Comparison of ENCODE assay signal across 8 cellular contexts in the genomic region with DNA sequence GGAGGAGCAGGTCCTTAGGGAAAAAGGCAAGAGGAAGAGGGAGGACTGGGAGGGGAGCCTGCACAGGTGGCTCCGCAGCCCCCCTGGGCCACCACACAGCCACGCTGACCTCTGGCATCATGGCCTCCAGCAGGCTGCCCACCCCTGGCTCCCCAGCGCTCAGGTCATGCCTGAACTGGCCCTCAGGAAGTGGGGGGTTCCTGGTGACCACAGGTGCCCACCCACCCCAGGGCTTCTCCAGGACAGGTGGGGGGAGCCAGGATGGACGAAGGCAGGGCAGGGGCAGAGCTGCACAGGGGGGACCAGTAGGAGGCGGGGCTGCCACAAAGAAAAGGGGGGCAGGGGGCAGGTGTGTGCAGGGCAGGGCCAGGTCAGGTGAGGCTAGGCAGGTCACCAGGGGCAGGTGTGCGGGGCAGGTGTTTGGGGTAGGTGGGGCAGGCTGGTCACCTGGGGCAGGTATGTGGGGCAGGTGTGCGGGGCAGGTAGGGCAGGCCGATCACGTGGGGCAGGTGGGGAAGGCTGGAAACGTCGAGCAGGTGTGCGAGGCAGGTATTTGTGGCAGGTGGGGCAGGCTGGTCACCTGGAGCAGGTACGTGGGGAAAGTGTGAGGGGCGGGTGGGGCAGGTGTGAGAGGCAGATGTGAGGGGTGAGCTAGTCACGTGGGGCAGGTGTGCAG. TPM values are rescaled to one million over a fixed set of nuclear protein-coding genes. Genes with fewer than 3 reads are reported as not detected.
A peak's percentile ranks its signal among the peaks of the same experiment; 100 is the strongest.
DNase-seq lines count a peak whose midpoint lies in the region; ATAC-seq and TF ChIP-seq lines count a peak whose summit lies in the region.

No MANE protein-coding gene starts in this region.

- no peaks in the 10 kb centered on the region for H3K9me3 Mint-ChIP-seq in activated T-cell treated with anti-CD3 and anti-CD28 coated beads, Interleukin-2, amount 50 U/mL, for 72 hours

- H3K4me3 Mint-ChIP-seq in activated T-cell treated with anti-CD3 and anti-CD28 coated beads, Interleukin-2, amount 50 U/mL, for 72 hours = peak overlapping the region; percentile 84 to 98

- no peak for TF ChIP-seq CTCF in WI38 (IDR thresholded peaks at IDR 0.05; ENCODE audit: low read depth, low read length)
- no peak for TF ChIP-seq CTCF in tibial artery (IDR thresholded peaks at IDR 0.05)
- TF ChIP-seq CTCF in GM13977 (IDR thresholded peaks at IDR 0.05; ENCODE audit: extremely low read depth, insufficient read depth, missing control alignments) = no peak

- no peak for ATAC-seq in activated T-cell treated with anti-CD3 and anti-CD28 coated beads, Interleukin-2, amount 50 U/mL, for 72 hours (replicated peaks in 1 of 2)

- H3K4me1 ChIP-seq in iPS-20b (ENCODE audit: insufficient read depth, low read length) (peaks cover 14% of the 10 kb centered on the region), tibial artery (peaks cover 0 to 54% (median 33%) of the 10 kb centered on the region in 4 donors)

- 0 out of 2 replicates have a peak overlapping the region, but pooled peaks have one; percentile 37 for H3K9ac ChIP-seq in iPS-20b (ENCODE audit: low read depth, low read length)

- H3K27me3 Mint-ChIP-seq in activated T-cell treated with anti-CD3 and anti-CD28 coated beads, Interleukin-2, amount 50 U/mL, for 72 hours (ENCODE audit: low read depth) = no peaks in the 10 kb centered on the region

- H3K9me3 ChIP-seq in iPS-20b (ENCODE audit: insufficient read depth, low read depth, low read length) = no peaks in the 10 kb centered on the region
- H3K9me3 ChIP-seq in tibial artery = no peaks in the 10 kb centered on the region

- H3K36me3 ChIP-seq in iPS-20b (ENCODE audit: insufficient read depth, low read depth, low read length) = peaks cover 15% of the 10 kb centered on the region
- H3K36me3 ChIP-seq in tibial artery = peaks cover 0 to 15% (median 9%) of the 10 kb centered on the region in 3 donors

- peaks cover 70% of the 10 kb centered on the region for H3K4me1 Mint-ChIP-seq in activated T-cell treated with anti-CD3 and anti-CD28 coated beads, Interleukin-2, amount 50 U/mL, for 72 hours (ENCODE audit: low read depth)

- H3K27me3 ChIP-seq in iPS-20b (ENCODE audit: insufficient read depth, low read length) = no peaks in the 10 kb centered on the region
- no peaks in the 10 kb centered on the region for H3K27me3 ChIP-seq in tibial artery

- H3K36me3 Mint-ChIP-seq in activated T-cell treated with anti-CD3 and anti-CD28 coated beads, Interleukin-2, amount 50 U/mL, for 72 hours (ENCODE audit: insufficient read depth in 2 of 2) = peaks cover 0 to 14% of the 10 kb centered on the region in 2 donors

- intact Hi-C loops in tibial artery (cut with DNase I; ENCODE audit: low total_unique reads) = no loop called here

- in situ Hi-C loops in GM13977 (cut with MboI; ENCODE audit: low pct_unique_long_range_greater_than_20kb, low sequenced_read_pairs, unreplicated experiment) = no loop called here

- DNase-seq in activated T-cell treated with anti-CD3 and anti-CD28 coated beads, Interleukin-2, amount 50 U/mL, for 72 hours = no peak
- DNase-seq in activated T-cell treated with anti-CD3 and anti-CD28 coated beads, Interleukin-2, amount 50 U/mL, for 1 hour = no peak
- DNase-seq in tibial artery (no peak), islet precursor cell (no peak), GM13977 (ENCODE audit: low spot score) (no peak)
- no peak for DNase-seq in stimulated activated CD4-positive, alpha-beta T cell treated with anti-CD3 and anti-CD28 coated beads, Interleukin-1b, Interleukin-23, amount 100 ng/mL, for 48 hours

- peak overlapping the region; percentile 93 for H3K27ac Mint-ChIP-seq in activated T-cell treated with anti-CD3 and anti-CD28 coated beads, Interleukin-2, amount 50 U/mL, for 72 hours

- peak overlapping the region; percentile 89 for H3K4me3 ChIP-seq in WI38 (ENCODE audit: low read depth, low read length)
- H3K4me3 ChIP-seq in iPS-20b (ENCODE audit: low read length) = peak overlapping the region; percentile 33; the same call in 1 of the 2 replicates
- peak overlapping the region; percentile 93 to 94 for H3K4me3 ChIP-seq in tibial artery

- H3K27ac ChIP-seq in iPS-20b (ENCODE audit: low read length) (no peak overlapping the region), tibial artery (peak overlapping the region; percentile 95 to 99)

RNA-seq across cellular contexts. Expression of a gene that starts 1.0 kb away (rescaled TPM):
- 10 to 100 TPM; 40.5 to 66.1 TPM for total RNA-seq in activated T-cell treated with anti-CD3 and anti-CD28 coated beads, Interleukin-2, amount 50 U/mL, for 72 hours

RNA-seq across cellular contexts. Expression of a gene that starts 1.6 kb away (rescaled TPM):
- 10 to 100 TPM; 17.0 to 17.8 TPM for total RNA-seq in activated T-cell treated with anti-CD3 and anti-CD28 coated beads, Interleukin-2, amount 50 U/mL, for 72 hours

RNA-seq across cellular contexts. Expression of a gene that starts 12.0 kb away (rescaled TPM):
- total RNA-seq in activated T-cell treated with anti-CD3 and anti-CD28 coated beads, Interleukin-2, amount 50 U/mL, for 72 hours = 10 to 100 TPM; 11.4 to 15.7 TPM

RNA-seq across cellular contexts. Expression of a gene that starts 53.2 kb away (rescaled TPM):
- 100 to 1,000 TPM; 152 to 155 TPM for total RNA-seq in activated T-cell treated with anti-CD3 and anti-CD28 coated beads, Interleukin-2, amount 50 U/mL, for 72 hours

RNA-seq across cellular contexts. Expression of a gene that starts 57.0 kb away (rescaled TPM):
- total RNA-seq in activated T-cell treated with anti-CD3 and anti-CD28 coated beads, Interleukin-2, amount 50 U/mL, for 72 hours = 1 to 10 TPM; 1.7 to 2.0 TPM

Comparison
In these comparisons a context has a peak if more than half of its experiments do, and no peak if none do; other contexts are left out.
1. H3K4me3 ChIP-seq: peak in every context shown above with its lines; median percentile 94 in tibial artery; 89 in WI38; 33 in iPS-20b.